Comparison of ENCODE assay signal across 8 cellular contexts in genomic region chr15:64634020-64634419, GRCh38.
DNase-seq lines count a peak whose midpoint lies in the region; ATAC-seq and TF ChIP-seq lines count a peak whose summit lies in the region.

No MANE protein-coding gene starts in this region.

- H3K36me3 ChIP-seq in left ventricle myocardium inferior (peaks cover 6% of the 10 kb centered on the region), endodermal cell (ENCODE audit: control insufficient read depth, insufficient read depth, low read length) (peaks cover 17% of the 10 kb centered on the region), thymus (ENCODE audit: control insufficient read depth, insufficient read depth) (peaks cover 9% of the 10 kb centered on the region)

- peaks cover 31% of the 10 kb centered on the region for H3K36me3 Mint-ChIP-seq in endodermal cell (ENCODE audit: low read depth)

- H3K4me3 ChIP-seq in left ventricle myocardium inferior = no peak overlapping the region
- H3K4me3 ChIP-seq in endodermal cell (ENCODE audit: low read length) = peak overlapping the region; percentile 56
- H3K4me3 ChIP-seq in thymus (ENCODE audit: low read length) = no peak overlapping the region

- H3K27ac Mint-ChIP-seq in endodermal cell = peak overlapping the region; percentile 95

- H3K27me3 ChIP-seq in left ventricle myocardium inferior (ENCODE audit: low read depth) = no peaks in the 10 kb centered on the region
- H3K27me3 ChIP-seq in endodermal cell (ENCODE audit: control insufficient read depth, insufficient read depth, low read length, poor library complexity, severe bottlenecking) = no peaks in the 10 kb centered on the region
- H3K27me3 ChIP-seq in thymus (ENCODE audit: control insufficient read depth, insufficient read depth) = no peaks in the 10 kb centered on the region

- H3K4me3 Mint-ChIP-seq in endodermal cell = no peak overlapping the region

- H3K9ac ChIP-seq in endodermal cell (ENCODE audit: extremely low read depth, low read length, poor library complexity, severe bottlenecking) = peak overlapping the region; percentile 87

- H3K4me1 ChIP-seq in left ventricle myocardium inferior (peaks cover 46% of the 10 kb centered on the region), endodermal cell (ENCODE audit: control insufficient read depth, insufficient read depth, low read length) (peaks cover 19% of the 10 kb centered on the region), thymus (ENCODE audit: control insufficient read depth, insufficient read depth, low read length) (peaks cover 8% of the 10 kb centered on the region)

- TF ChIP-seq CTCF in left ventricle myocardium inferior (IDR thresholded peaks at IDR 0.05; ENCODE audit: borderline replicate concordance) (no peak), endodermal cell (conservative IDR thresholded peaks at IDR 0.05) (no peak)

- H3K27ac ChIP-seq in left ventricle myocardium inferior (replicated peaks) (peak overlapping the region; percentile 69), endodermal cell (ENCODE audit: low read depth, low read length) (peak overlapping the region; percentile 92), thymus (ENCODE audit: low read depth) (peak overlapping the region; percentile 31)

- peaks cover 45% of the 10 kb centered on the region for H3K4me1 Mint-ChIP-seq in endodermal cell

- 41 to 100% methylated on average over 1 to 2 of the region's 2 CpGs for WGBS in endodermal cell (ENCODE audit: insufficient coverage in 1 of 2, insufficient read length in 1 of 2), 2 experiments
- 3% methylated on average over 2 of the region's 2 CpGs for WGBS in thymus

- ATAC-seq in left cardiac atrium (no peak), HG03066 (IDR thresholded peaks at IDR 0.05; ENCODE audit: low read depth, unreplicated experiment) (peak; percentile 85)

- DNase-seq in left ventricle myocardium inferior (no peak), left cardiac atrium (no peak), T-helper 9 cell (peak; percentile 7), endodermal cell (peak; percentile 60), NOMO-1 treated with dmso at 0.1 percent for 144 hours (lab: John Stamatoyannopoulos, UW; ENCODE audit: unreplicated experiment) (no peak), SKM-1 (lab: John Stamatoyannopoulos, UW; ENCODE audit: unreplicated experiment) (no peak)

- H3K9me3 Mint-ChIP-seq in endodermal cell = peaks cover 7% of the 10 kb centered on the region

- intact Hi-C loops in left ventricle myocardium inferior (cut with micrococcal nuclease) (no loop called here), left cardiac atrium (cut with DNase I) (loop anchor here in 1 of 2 donors (10.0 kb wide), 1 partner anchor 169 kb away; the partner anchor contains the start of gene ZNF609)

- H3K9me3 ChIP-seq in left ventricle myocardium inferior (replicated peaks) = peaks cover 9% of the 10 kb centered on the region
- peaks cover 8% of the 10 kb centered on the region for H3K9me3 ChIP-seq in endodermal cell (ENCODE audit: control insufficient read depth, low read length)
- no peaks in the 10 kb centered on the region for H3K9me3 ChIP-seq in thymus (ENCODE audit: control insufficient read depth)

- H3K27me3 Mint-ChIP-seq in endodermal cell (ENCODE audit: insufficient read depth) = no peaks in the 10 kb centered on the region

Comparison
In these comparisons a context has a peak if more than half of its experiments do, and no peak if none do; other contexts are left out.
1. DNase-seq: peak in T-helper 9 cell (single experiment) and endodermal cell (single experiment); none in left ventricle myocardium inferior (single experiment), left cardiac atrium (single experiment), NOMO-1 treated with dmso at 0.1 percent for 144 hours (single experiment) and SKM-1 (single experiment).
2. H3K27ac ChIP-seq: peak in every context shown above with its lines; median percentile 92 in endodermal cell; 69 in left ventricle myocardium inferior; 31 in thymus.